Comparison of ENCODE assay signal across 8 cellular contexts in genomic region chr6:31079656-31080261, GRCh38. TPM values are rescaled to one million over a fixed set of nuclear protein-coding genes. Genes with fewer than 3 reads are reported as not detected.
DNase-seq lines count a peak whose midpoint lies in the region; ATAC-seq and TF ChIP-seq lines count a peak whose summit lies in the region.

No MANE protein-coding gene starts in this region.

- H3K27me3 Mint-ChIP-seq in naive B cell: peaks cover 4% of the 10 kb centered on the region in 3 donors
- H3K27me3 Mint-ChIP-seq in stimulated activated memory B cell treated with anti-CD40 and anti-IgM and Interleukin-4, amounts not matched to agents 10 μg/mL and 1 μg/mL and 100 μg/mL, for 72 hours: peaks cover 16% of the 10 kb centered on the region

- 0 out of 2 replicates have a peak overlapping the region, but pooled peaks have one; percentile 32 for H3K9ac ChIP-seq in OCI-LY3 (ENCODE audit: low read length)

- ATAC-seq in naive B cell (ENCODE audit: low read depth in 2 of 2): peak; percentile 62 to 83
- peak; percentile 63 for ATAC-seq in stimulated activated memory B cell treated with anti-CD40 and anti-IgM and Interleukin-4, amounts not matched to agents 10 μg/mL and 1 μg/mL and 100 μg/mL, for 72 hours
- no peak for ATAC-seq in HG02610 (IDR thresholded peaks at IDR 0.05; ENCODE audit: unreplicated experiment)

- no peaks in the 10 kb centered on the region for H3K36me3 ChIP-seq in BE2C
- no peaks in the 10 kb centered on the region for H3K36me3 ChIP-seq in OCI-LY3 (replicated peaks; ENCODE audit: low read depth, low read length)

- TF ChIP-seq CTCF in BE2C (IDR thresholded peaks at IDR 0.05; ENCODE audit: low read depth, low read length): peak; percentile 92
- TF ChIP-seq CTCF in HL-60 (IDR thresholded peaks at IDR 0.05; ENCODE audit: insufficient read depth, low read length): peak; percentile 78
- TF ChIP-seq CTCF in OCI-LY3 (IDR thresholded peaks at IDR 0.05; ENCODE audit: low read depth, low read length): peak; percentile 66

- H3K9me3 Mint-ChIP-seq in naive B cell: no peaks in the 10 kb centered on the region
- no peaks in the 10 kb centered on the region for H3K9me3 Mint-ChIP-seq in stimulated activated memory B cell treated with anti-CD40 and anti-IgM and Interleukin-4, amounts not matched to agents 10 μg/mL and 1 μg/mL and 100 μg/mL, for 72 hours

- peak overlapping the region in 1 of 6 donors; percentile 28 for H3K27ac Mint-ChIP-seq in naive B cell
- no peak overlapping the region for H3K27ac Mint-ChIP-seq in stimulated activated memory B cell treated with anti-CD40 and anti-IgM and Interleukin-4, amounts not matched to agents 10 μg/mL and 1 μg/mL and 100 μg/mL, for 72 hours

- peak; percentile 76 for DNase-seq in BE2C
- peak; percentile 12 to 52 for DNase-seq in HL-60 (ENCODE audit: low read depth in 1 of 2, low spot score in 1 of 2)
- DNase-seq in activated T-cell treated with anti-CD3 and anti-CD28 coated beads for 24 hours (ENCODE audit: low read depth): peak; percentile 65
- DNase-seq in epidermal melanocyte (ENCODE audit: insufficient read length, low spot score): peak; percentile 61
- DNase-seq in naive B cell: peak; percentile 62

- H3K27ac ChIP-seq in HL-60 (replicated peaks) (no peak overlapping the region), OCI-LY3 (ENCODE audit: low read length) (no peak overlapping the region)

- H3K4me3 Mint-ChIP-seq in naive B cell: peak overlapping the region in 7 of 8 donors; percentile 5 to 80 (median 65)
- peak overlapping the region; percentile 50 for H3K4me3 Mint-ChIP-seq in stimulated activated memory B cell treated with anti-CD40 and anti-IgM and Interleukin-4, amounts not matched to agents 10 μg/mL and 1 μg/mL and 100 μg/mL, for 72 hours

- no peaks in the 10 kb centered on the region for H4K20me1 ChIP-seq in OCI-LY3 (ENCODE audit: insufficient read depth, low read length)

- H3K36me3 Mint-ChIP-seq in naive B cell: no peaks in the 10 kb centered on the region
- no peaks in the 10 kb centered on the region for H3K36me3 Mint-ChIP-seq in stimulated activated memory B cell treated with anti-CD40 and anti-IgM and Interleukin-4, amounts not matched to agents 10 μg/mL and 1 μg/mL and 100 μg/mL, for 72 hours

- H3K27me3 ChIP-seq in BE2C (no peaks in the 10 kb centered on the region), HL-60 (ENCODE audit: insufficient read depth, poor library complexity, severe bottlenecking) (no peaks in the 10 kb centered on the region), OCI-LY3 (ENCODE audit: low read depth, low read length) (0 out of 2 replicates have a peak, but pooled peaks cover 4% of the 10 kb centered on the region)

- peaks cover 4 to 11% (median 9%) of the 10 kb centered on the region in 3 donors for H3K4me1 Mint-ChIP-seq in naive B cell
- peaks cover 16% of the 10 kb centered on the region for H3K4me1 Mint-ChIP-seq in stimulated activated memory B cell treated with anti-CD40 and anti-IgM and Interleukin-4, amounts not matched to agents 10 μg/mL and 1 μg/mL and 100 μg/mL, for 72 hours

- H3K4me3 ChIP-seq in BE2C (ENCODE audit: low read depth, low read length) (peak overlapping the region; percentile 10), HL-60 (replicated peaks; ENCODE audit: insufficient read depth, low read length) (peak overlapping the region; percentile 18; the same call in 1 of the 2 replicates), OCI-LY3 (ENCODE audit: low read length) (peak overlapping the region; percentile 74)

- H3K4me2 ChIP-seq in OCI-LY3 (ENCODE audit: low read length): peak overlapping the region; percentile 76

- no peaks in the 10 kb centered on the region for H3K79me2 ChIP-seq in OCI-LY3 (ENCODE audit: low read length)

- H3K4me1 ChIP-seq in BE2C (no peaks in the 10 kb centered on the region), OCI-LY3 (ENCODE audit: low read length) (peaks cover 24% of the 10 kb centered on the region)

- H3K9me3 ChIP-seq in BE2C (no peaks in the 10 kb centered on the region), OCI-LY3 (ENCODE audit: insufficient read depth, low read length) (no peaks in the 10 kb centered on the region)

- peak overlapping the region; percentile 98 for H2AFZ ChIP-seq in OCI-LY3 (ENCODE audit: low read depth, low read length)

RNA-seq across cellular contexts. Expression of gene C6orf15, which starts 32.6 kb away (rescaled TPM):
- not detected for polyA plus RNA-seq in BE2C (2012; ENCODE audit: insufficient read depth, insufficient read length, low read depth)
- polyA plus RNA-seq in naive B cell (ENCODE audit: low read depth in 6 of 6): not detected

RNA-seq across cellular contexts. Expression of gene PSORS1C1, which starts 34.8 kb away (rescaled TPM):
- not detected for polyA plus RNA-seq in BE2C (2012; ENCODE audit: insufficient read depth, insufficient read length, low read depth)
- not detected for polyA plus RNA-seq in naive B cell (ENCODE audit: low read depth in 6 of 6)

RNA-seq across cellular contexts. Expression of gene CDSN, which starts 40.5 kb away (rescaled TPM):
- polyA plus RNA-seq in BE2C (2012; ENCODE audit: insufficient read depth, insufficient read length, low read depth): not detected
- not detected for polyA plus RNA-seq in naive B cell (ENCODE audit: low read depth in 6 of 6)

RNA-seq across cellular contexts. Expression of gene PSORS1C2, which starts 59.1 kb away (rescaled TPM):
- not detected for polyA plus RNA-seq in BE2C (2012; ENCODE audit: insufficient read depth, insufficient read length, low read depth)
- not detected for polyA plus RNA-seq in naive B cell (ENCODE audit: low read depth in 6 of 6)

Comparison
In these comparisons a context has a peak if more than half of its experiments do, and no peak if none do; other contexts are left out.
1. H3K4me3 ChIP-seq: peak in every context shown above with its lines; median percentile 74 in OCI-LY3; 18 in HL-60; 10 in BE2C.